1 cellular context compared by ENCODE assay signal in the genomic region with DNA sequence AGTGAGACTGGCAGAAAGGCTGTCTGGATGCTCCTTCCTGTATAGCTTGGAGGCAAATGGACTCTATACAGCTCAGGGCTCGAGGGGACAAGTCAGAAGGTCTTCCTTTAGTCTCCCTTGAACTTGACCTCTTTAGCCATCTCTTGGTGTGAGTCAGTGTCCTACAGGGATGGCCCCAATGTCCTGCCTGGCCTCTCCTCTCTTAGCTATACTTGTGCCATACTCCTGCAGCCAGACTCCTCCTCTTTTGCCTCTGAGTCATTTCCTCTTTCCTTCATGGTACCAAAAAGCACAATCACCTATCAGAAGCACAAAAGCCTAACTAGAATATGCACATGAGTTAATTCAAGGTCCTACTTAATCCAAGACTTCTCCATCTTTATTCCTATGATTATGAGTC.
TF ChIP-seq lines count a peak whose summit lies in the region.

No MANE protein-coding gene starts in this region.

TF ChIP-seq in IMR-90, 13 proteins besides CTCF, POLR2A, EP300 and RAD21 (continued from another document):
- TF ChIP-seq, protein P1, sequence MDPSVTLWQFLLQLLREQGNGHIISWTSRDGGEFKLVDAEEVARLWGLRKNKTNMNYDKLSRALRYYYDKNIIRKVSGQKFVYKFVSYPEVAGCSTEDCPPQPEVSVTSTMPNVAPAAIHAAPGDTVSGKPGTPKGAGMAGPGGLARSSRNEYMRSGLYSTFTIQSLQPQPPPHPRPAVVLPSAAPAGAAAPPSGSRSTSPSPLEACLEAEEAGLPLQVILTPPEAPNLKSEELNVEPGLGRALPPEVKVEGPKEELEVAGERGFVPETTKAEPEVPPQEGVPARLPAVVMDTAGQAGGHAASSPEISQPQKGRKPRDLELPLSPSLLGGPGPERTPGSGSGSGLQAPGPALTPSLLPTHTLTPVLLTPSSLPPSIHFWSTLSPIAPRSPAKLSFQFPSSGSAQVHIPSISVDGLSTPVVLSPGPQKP (IDR thresholded peaks at IDR 0.05; ENCODE audit: borderline replicate concordance, low read depth, low read length), result no peak
- TF ChIP-seq RFX5 (IDR thresholded peaks at IDR 0.05; ENCODE audit: low read depth, low read length), result no peak
- TF ChIP-seq CEBPB (IDR thresholded peaks at IDR 0.05; ENCODE audit: low read depth, low read length), result 0 out of 2 replicates have a peak, but pooled peaks have one; percentile 10
